ENCODE assay signal across 20 cellular contexts in the genomic region with DNA sequence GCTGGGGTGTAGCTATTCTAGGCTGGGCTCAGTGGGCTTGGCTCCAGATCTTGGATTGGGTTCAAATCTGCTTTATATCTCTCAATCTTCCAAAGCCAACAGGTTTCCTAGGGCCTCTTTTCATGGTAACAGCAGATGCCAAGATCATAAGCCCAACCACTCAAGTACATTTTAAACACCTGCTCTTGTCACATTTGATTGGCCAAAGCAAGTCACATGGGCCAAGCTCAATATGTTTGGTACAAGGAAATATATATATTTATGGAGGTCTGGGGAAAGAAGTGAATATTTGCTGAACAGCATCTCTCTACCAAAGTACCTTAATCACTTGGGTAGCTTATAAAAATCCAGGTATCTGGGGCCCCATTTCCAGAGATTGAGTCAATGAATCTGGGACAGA. TPM values are rescaled to one million over a fixed set of nuclear protein-coding genes. Genes with fewer than 3 reads are reported as not detected.
A peak's percentile ranks its signal among the peaks of the same experiment; 100 is the strongest.
DNase-seq lines count a peak whose midpoint lies in the region; ATAC-seq, FAIRE-seq and TF ChIP-seq lines count a peak whose summit lies in the region.
"Had no signal": no experiment of that assay in that cellular context is flagged by ENCODE, and none has a peak within 500 bp of the region (broad histone marks: within the 10 kb centered on the region; RNA-seq: fewer than 3 reads in every experiment).

No MANE protein-coding gene starts in this region.

- TF ChIP-seq RAD21 in SK-N-SH (IDR thresholded peaks at IDR 0.05; ENCODE audit: low read length) (no peak), K562 (CRISPR knock-in tag; conservative IDR thresholded peaks at IDR 0.05 in 1 of 2, IDR thresholded peaks at IDR 0.05 in 1 of 2) (no peak)

- no peaks in the 10 kb centered on the region for H3K4me1 Mint-ChIP-seq in activated CD4-positive, alpha-beta T cell treated with anti-CD3 and anti-CD28 coated beads, Interleukin-2, amount 10 ng/mL, durations not matched to agents 24 days and 14 days
- H3K4me1 Mint-ChIP-seq: GM23338 had no signal

- H3K9me3 Mint-ChIP-seq in activated CD4-positive, alpha-beta T cell treated with anti-CD3 and anti-CD28 coated beads, Interleukin-2, amount 10 ng/mL, durations not matched to agents 24 days and 14 days = no peaks in the 10 kb centered on the region
- H3K9me3 Mint-ChIP-seq: CD8-positive, alpha-beta memory T cell; GM23338; HFFc6 had no signal

- H3K9me3 ChIP-seq in SK-N-SH (no peaks in the 10 kb centered on the region), K562 (replicated peaks; ENCODE audit: control insufficient read depth, insufficient read depth, low read depth, low read length) (no peaks in the 10 kb centered on the region)
- H3K9me3 ChIP-seq: BLaER1 had no signal

- CTCF ChIA-PET in SK-N-SH (lab: Yijun Ruan, JAX) = interaction anchor here (0.9 to 2.6 kb wide), 5 partner anchors 19 to 215 kb away, joined by 3 to 9 read pairs (median 5); no protein-coding TSS in a partner anchor
- CTCF ChIA-PET in K562 (lab: Yijun Ruan, JAX; ENCODE audit: low intra/inter-chr PET ratio) = no interaction called here

- DNase-seq in SK-N-SH (no peak), DMS79 (lab: John Stamatoyannopoulos, UW) (peak; percentile 94), NCI-H2029 treated with DMSO at 0.1 percent for 48 hours (lab: John Stamatoyannopoulos, UW) (peak; percentile 49), K562 (ENCODE audit: extremely low read depth in 1 of 4, low spot score in 3 of 4) (no peak)
- no peak for DNase-seq in activated CD4-positive, alpha-beta T cell treated with anti-CD3 and anti-CD28 coated beads, Interleukin-2, amount 10 ng/mL, durations not matched to agents 24 days and 14 days
- DNase-seq: CD8-positive, alpha-beta memory T cell; HFFc6; KG1; NCI-H1930; NCI-H526 treated with DMSO at 0.1 percent for 48 hours; T-helper 2 cell had no signal

- H3K27ac Mint-ChIP-seq in activated CD4-positive, alpha-beta T cell treated with anti-CD3 and anti-CD28 coated beads, Interleukin-2, amount 10 ng/mL, durations not matched to agents 24 days and 14 days = no peak overlapping the region
- H3K27ac Mint-ChIP-seq: CD8-positive, alpha-beta memory T cell; GM23338; HFFc6 had no signal

- intact Hi-C loops in K562 (cut with micrococcal nuclease) = no loop called here
- intact Hi-C loops in activated CD4-positive, alpha-beta T cell treated with anti-CD3 and anti-CD28 coated beads, Interleukin-2, amount 10 ng/mL, durations not matched to agents 24 days and 14 days (cut with micrococcal nuclease) = no loop called here

- no peaks in the 10 kb centered on the region for H3K27me3 ChIP-seq in SK-N-SH (ENCODE audit: insufficient read depth)
- no peaks in the 10 kb centered on the region for H3K27me3 ChIP-seq in K562 (ENCODE audit: control insufficient read depth in 2 of 2, insufficient read depth in 2 of 2, low read length in 2 of 2)
- H3K27me3 ChIP-seq: BLaER1 had no signal

- H3K36me3 Mint-ChIP-seq in activated CD4-positive, alpha-beta T cell treated with anti-CD3 and anti-CD28 coated beads, Interleukin-2, amount 10 ng/mL, durations not matched to agents 24 days and 14 days (ENCODE audit: low read depth) = peaks cover 38% of the 10 kb centered on the region

- TF ChIP-seq CTCF in SK-N-SH (IDR thresholded peaks at IDR 0.05) (no peak), K562 (IDR thresholded peaks at IDR 0.05 in 2 of 3, conservative IDR thresholded peaks at IDR 0.05 in 1 of 3; ENCODE audit: insufficient read depth in 2 of 3, low read depth in 1 of 3, low read length in 3 of 3) (no peak)

- FAIRE-seq in K562 (lab: Jason Lieb, UNC) = no peak
- FAIRE-seq: G401.6, HTR-8/SVneo, TTC549 had no signal

- H3K4me1 ChIP-seq in SK-N-SH (ENCODE audit: control insufficient read depth in 1 of 2, insufficient read depth in 2 of 2, low read depth in 1 of 2, low read length in 1 of 2) (peaks cover 0 to 2% of the 10 kb centered on the region in 2 experiments; a peak in 1 of 4 replicates), K562 (replicated peaks in 1 of 2; ENCODE audit: control insufficient read depth in 2 of 2, insufficient read depth in 2 of 2, low read length in 2 of 2) (no peaks in the 10 kb centered on the region)
- H3K4me1 ChIP-seq: BLaER1 had no signal

- ATAC-seq in SK-N-SH treated with all-trans-retinoic acid at 6 μM for 48 hours (no peak), K562 (no peak), HG03469 (IDR thresholded peaks at IDR 0.05; ENCODE audit: unreplicated experiment) (no peak)
- ATAC-seq: GM23338, Panc1, Right ventricle myocardium inferior had no signal

- H3K4me3 Mint-ChIP-seq in activated CD4-positive, alpha-beta T cell treated with anti-CD3 and anti-CD28 coated beads, Interleukin-2, amount 10 ng/mL, durations not matched to agents 24 days and 14 days = no peak overlapping the region
- H3K4me3 Mint-ChIP-seq: CD8-positive, alpha-beta memory T cell; GM23338; HFFc6 had no signal

- H3K27ac ChIP-seq in SK-N-SH (ENCODE audit: low read depth in 2 of 2, low read length in 1 of 2) (no peak overlapping the region), K562 (ENCODE audit: extremely low read depth, low read depth, low read length) (no peak overlapping the region)
- H3K27ac ChIP-seq: BLaER1 had no signal

- TF ChIP-seq EP300 in SK-N-SH (IDR thresholded peaks at IDR 0.05; ENCODE audit: borderline replicate concordance in 1 of 2, low read depth in 1 of 2, low read length in 1 of 2) = no peak
- TF ChIP-seq EP300 in K562 (IDR thresholded peaks at IDR 0.05; ENCODE audit: low read length) = no peak

- no TSS peak for BruUV-seq in K562 (replicated peaks; lab: Mats Ljungman, UMichigan)

- in situ Hi-C loops in K562 (cut with MboI) = no loop called here

- no peak overlapping the region for H3K4me3 ChIP-seq in SK-N-SH (ENCODE audit: low read depth in 2 of 2, low read length in 1 of 2)
- H3K4me3 ChIP-seq in K562 = no peak overlapping the region
- H3K4me3 ChIP-seq: BLaER1, GM23338 had no signal

- H2AFZ ChIP-seq in SK-N-SH (ENCODE audit: low read depth) (no peak overlapping the region), K562 (ENCODE audit: low read depth, low read length) (no peak overlapping the region)
- H2AFZ ChIP-seq: GM23338 had no signal

- H3K27me3 Mint-ChIP-seq in activated CD4-positive, alpha-beta T cell treated with anti-CD3 and anti-CD28 coated beads, Interleukin-2, amount 10 ng/mL, durations not matched to agents 24 days and 14 days = no peaks in the 10 kb centered on the region
- H3K27me3 Mint-ChIP-seq: CD8-positive, alpha-beta memory T cell had no signal

- H4K20me1 ChIP-seq in SK-N-SH (ENCODE audit: insufficient read depth) (no peaks in the 10 kb centered on the region), K562 (replicated peaks; ENCODE audit: control insufficient read depth, insufficient read depth, low read length) (no peaks in the 10 kb centered on the region)

- POLR2A ChIA-PET in SK-N-SH (lab: Yijun Ruan, JAX) (no interaction called here), K562 (lab: Yijun Ruan, JAX) (interaction anchor here (0.7 to 1.2 kb wide), 3 partner anchors 34 to 92 kb away, joined by 3 read pairs; no protein-coding TSS in a partner anchor)

- no peaks in the 10 kb centered on the region for H3F3A ChIP-seq in SK-N-SH (replicated peaks; ENCODE audit: insufficient read depth)

- TF ChIP-seq POLR2A in K562 (conservative IDR thresholded peaks at IDR 0.05) = no peak

- H3K36me3 ChIP-seq in SK-N-SH (replicated peaks in 1 of 2; ENCODE audit: control insufficient read depth in 1 of 2, insufficient read depth in 2 of 2, low read length in 1 of 2) = peaks cover 39 to 56% of the 10 kb centered on the region in 2 experiments
- H3K36me3 ChIP-seq in K562 (ENCODE audit: control insufficient read depth, insufficient read depth, low read length) = peaks cover 81% of the 10 kb centered on the region

- H3K4me2 ChIP-seq in SK-N-SH (no peak overlapping the region), K562 (ENCODE audit: insufficient read depth, low read length) (no peak overlapping the region)
- H3K4me2 ChIP-seq: BLaER1, GM23338 had no signal

- H3K9ac ChIP-seq in SK-N-SH (no peak overlapping the region), K562 (ENCODE audit: insufficient read depth in 1 of 2, low read depth in 2 of 2, low read length in 2 of 2) (no peak overlapping the region)
- H3K9ac ChIP-seq: BLaER1 had no signal

- H3K9me2 ChIP-seq in SK-N-SH = no peaks in the 10 kb centered on the region

- no peaks in the 10 kb centered on the region for H3K9me1 ChIP-seq in K562 (ENCODE audit: control insufficient read depth, insufficient read depth, low read length)

- no peaks in the 10 kb centered on the region for H3K79me2 ChIP-seq in SK-N-SH (ENCODE audit: insufficient read depth)
- 0 out of 3 replicates have a peak, but pooled peaks cover 3% of the 10 kb centered on the region for H3K79me2 ChIP-seq in K562 (ENCODE audit: control insufficient read depth, insufficient read depth, low read length)

RNA-seq across cellular contexts. Expression of a gene that starts 49.5 kb away (rescaled TPM):
- 35.1 and 50.6 TPM in 2 replicates for polyA plus RNA-seq in SK-N-SH (2012; rRNA removed)
- 38.8 and 39.2 TPM in 2 replicates for polyA plus RNA-seq in SK-N-SH (2012; cell fraction: cytosol; rRNA removed)
- polyA plus RNA-seq in SK-N-SH (2012; cell fraction: nucleus; rRNA removed) = 38.8 and 91.9 TPM in 2 replicates
- total RNA-seq in K562 (2011; cell fraction: chromatin; rRNA removed; ENCODE audit: low replicate concordance) = 118 and 197 TPM in 2 replicates
- 66.7 and 74.3 TPM in 2 replicates for total RNA-seq in K562 (2011; cell fraction: nucleolus; rRNA removed)
- total RNA-seq in K562 (2011; cell fraction: nucleoplasm; rRNA removed) = 91.3 and 97.5 TPM in 2 replicates
- 53.6 and 57.9 TPM in 2 replicates for total RNA-seq in K562 (2014; rRNA removed)
- total RNA-seq in K562 (2014; rRNA removed; fragmentation: Illumina TruSeq; extraction: Trizol) = 81.2 and 89.5 TPM in 2 replicates
- total RNA-seq in K562 (2015; rRNA removed; fragmentation: Illumina TruSeq; extraction: Trizol) = 65.7 and 70.8 TPM in 2 replicates
- total RNA-seq in K562 (2021) = 49.0 and 55.0 TPM in 2 replicates
- polyA plus RNA-seq in K562 (2011; rRNA removed) = 101 and 105 TPM in 2 replicates
- polyA plus RNA-seq in K562 (2011; cell fraction: cytosol; rRNA removed) = 32.0 and 54.7 TPM in 2 replicates
- 155 and 246 TPM in 2 replicates for polyA plus RNA-seq in K562 (2011; cell fraction: nucleus; rRNA removed)
- 45.7 and 52.4 TPM in 2 replicates for polyA plus RNA-seq in K562 (2012)
- 81.3 and 93.1 TPM in 2 replicates for polyA plus RNA-seq in K562 (2014; fragmentation: Illumina TruSeq; extraction: Trizol)
- polyA plus RNA-seq in K562 (2014; fragmentation: Nextera tagmentation; extraction: Ambion mirVana) = 10 to 100 TPM; 78.6 to 95.1 TPM
- polyA plus RNA-seq in K562 (2014; rRNA removed) = 80.2 and 86.8 TPM in 2 replicates
- 103 and 108 TPM in 2 replicates for polyA minus RNA-seq in K562 (2011; rRNA and poly(A)+ RNA removed)
- 34.3 and 46.7 TPM in 2 replicates for polyA minus RNA-seq in K562 (2011; cell fraction: cytosol; rRNA and poly(A)+ RNA removed)
- 56.1 and 91.1 TPM in 2 replicates for polyA minus RNA-seq in K562 (2011; cell fraction: nucleus; rRNA and poly(A)+ RNA removed)
- 68.8 and 73.1 TPM in 2 replicates for total RNA-seq in activated CD4-positive, alpha-beta T cell treated with anti-CD3 and anti-CD28 coated beads, Interleukin-2, amount 10 ng/mL, durations not matched to agents 24 days and 14 days

RNA-seq across cellular contexts. Expression of a gene that starts 49.6 kb away (rescaled TPM):
- polyA plus RNA-seq in SK-N-SH (2012; rRNA removed) = 8.2 and 13.1 TPM in 2 replicates
- 13.6 and 16.6 TPM in 2 replicates for polyA plus RNA-seq in SK-N-SH (2012; cell fraction: cytosol; rRNA removed)
- 4.1 and 8.3 TPM in 2 replicates for polyA plus RNA-seq in SK-N-SH (2012; cell fraction: nucleus; rRNA removed)
- total RNA-seq in K562 (2011; cell fraction: chromatin; rRNA removed; ENCODE audit: low replicate concordance) = 4.5 and 12.6 TPM in 2 replicates
- total RNA-seq in K562 (2011; cell fraction: nucleolus; rRNA removed) = 3.5 and 3.7 TPM in 2 replicates
- 5.8 and 9.0 TPM in 2 replicates for total RNA-seq in K562 (2011; cell fraction: nucleoplasm; rRNA removed)
- 7.4 and 7.9 TPM in 2 replicates for total RNA-seq in K562 (2014; rRNA removed)
- 24.5 and 25.2 TPM in 2 replicates for total RNA-seq in K562 (2014; rRNA removed; fragmentation: Illumina TruSeq; extraction: Trizol)
- 14.6 and 16.3 TPM in 2 replicates for total RNA-seq in K562 (2015; rRNA removed; fragmentation: Illumina TruSeq; extraction: Trizol)
- total RNA-seq in K562 (2021) = 34.0 and 36.4 TPM in 2 replicates
- polyA plus RNA-seq in K562 (2011; rRNA removed) = 46.5 and 61.7 TPM in 2 replicates
- polyA plus RNA-seq in K562 (2011; cell fraction: cytosol; rRNA removed) = 8.2 and 10.9 TPM in 2 replicates
- polyA plus RNA-seq in K562 (2011; cell fraction: nucleus; rRNA removed) = 6.1 and 11.3 TPM in 2 replicates
- 22.9 and 29.0 TPM in 2 replicates for polyA plus RNA-seq in K562 (2012)
- polyA plus RNA-seq in K562 (2014; fragmentation: Illumina TruSeq; extraction: Trizol) = 39.6 and 41.8 TPM in 2 replicates
- 10 to 100 TPM; 84.1 to 86.3 TPM for polyA plus RNA-seq in K562 (2014; fragmentation: Nextera tagmentation; extraction: Ambion mirVana)
- 20.0 and 26.5 TPM in 2 replicates for polyA plus RNA-seq in K562 (2014; rRNA removed)
- 29.0 and 32.7 TPM in 2 replicates for polyA minus RNA-seq in K562 (2011; rRNA and poly(A)+ RNA removed)
- polyA minus RNA-seq in K562 (2011; cell fraction: cytosol; rRNA and poly(A)+ RNA removed) = 6.8 and 12.9 TPM in 2 replicates
- 2.4 and 4.9 TPM in 2 replicates for polyA minus RNA-seq in K562 (2011; cell fraction: nucleus; rRNA and poly(A)+ RNA removed)
- 24.9 and 25.7 TPM in 2 replicates for total RNA-seq in activated CD4-positive, alpha-beta T cell treated with anti-CD3 and anti-CD28 coated beads, Interleukin-2, amount 10 ng/mL, durations not matched to agents 24 days and 14 days

RNA-seq across cellular contexts. Expression of a gene that starts 56.6 kb away (rescaled TPM):
- 4.0 and 5.4 TPM in 2 replicates for polyA plus RNA-seq in SK-N-SH (2012; rRNA removed)
- polyA plus RNA-seq in SK-N-SH (2012; cell fraction: cytosol; rRNA removed) = 3.2 and 4.4 TPM in 2 replicates
- polyA plus RNA-seq in SK-N-SH (2012; cell fraction: nucleus; rRNA removed) = 4.9 and 5.0 TPM in 2 replicates
- 8.0 and 9.1 TPM in 2 replicates for total RNA-seq in K562 (2011; cell fraction: chromatin; rRNA removed; ENCODE audit: low replicate concordance)
- total RNA-seq in K562 (2011; cell fraction: nucleolus; rRNA removed) = 6.3 and 7.7 TPM in 2 replicates
- 9.9 and 10.5 TPM in 2 replicates for total RNA-seq in K562 (2011; cell fraction: nucleoplasm; rRNA removed)
- total RNA-seq in K562 (2014; rRNA removed) = 4.9 and 5.3 TPM in 2 replicates
- total RNA-seq in K562 (2014; rRNA removed; fragmentation: Illumina TruSeq; extraction: Trizol) = 3.4 and 3.6 TPM in 2 replicates
- 3.8 and 4.5 TPM in 2 replicates for total RNA-seq in K562 (2015; rRNA removed; fragmentation: Illumina TruSeq; extraction: Trizol)
- total RNA-seq in K562 (2021) = 7.2 and 9.1 TPM in 2 replicates
- polyA plus RNA-seq in K562 (2011; rRNA removed) = 5.2 and 12.9 TPM in 2 replicates
- 6.5 and 21.2 TPM in 2 replicates for polyA plus RNA-seq in K562 (2011; cell fraction: cytosol; rRNA removed)
- 6.4 and 18.4 TPM in 2 replicates for polyA plus RNA-seq in K562 (2011; cell fraction: nucleus; rRNA removed)
- polyA plus RNA-seq in K562 (2012) = 10.4 and 10.8 TPM in 2 replicates
- 7.2 and 7.5 TPM in 2 replicates for polyA plus RNA-seq in K562 (2014; fragmentation: Illumina TruSeq; extraction: Trizol)
- 1 to 10 TPM; 3.7 to 8.2 TPM for polyA plus RNA-seq in K562 (2014; fragmentation: Nextera tagmentation; extraction: Ambion mirVana)
- 4.0 and 5.8 TPM in 2 replicates for polyA plus RNA-seq in K562 (2014; rRNA removed)
- 2.5 and 6.5 TPM in 2 replicates for polyA minus RNA-seq in K562 (2011; rRNA and poly(A)+ RNA removed)
- polyA minus RNA-seq in K562 (2011; cell fraction: cytosol; rRNA and poly(A)+ RNA removed) = 3.0 and 6.0 TPM in 2 replicates
- 1.6 and 2.3 TPM in 2 replicates for polyA minus RNA-seq in K562 (2011; cell fraction: nucleus; rRNA and poly(A)+ RNA removed)
- total RNA-seq in activated CD4-positive, alpha-beta T cell treated with anti-CD3 and anti-CD28 coated beads, Interleukin-2, amount 10 ng/mL, durations not matched to agents 24 days and 14 days = 0.26 and 0.28 TPM in 2 replicates
- polyA plus RNA-seq: CD8-positive, alpha-beta memory T cell had no signal

Comparison
In these comparisons a context has a peak if more than half of its experiments do, and no peak if none do; other contexts are left out.
1. DNase-seq: peak in DMS79 (single experiment) and NCI-H2029 treated with DMSO at 0.1 percent for 48 hours (single experiment); none in SK-N-SH (single experiment), K562 (0 of 4) and activated CD4-positive, alpha-beta T cell treated with anti-CD3 and anti-CD28 coated beads, Interleukin-2, amount 10 ng/mL, durations not matched to agents 24 days and 14 days (single experiment).